ENCODE assay signal across 13 cellular contexts in genomic region chr10:129959544-129960492, GRCh38. TPM values are rescaled to one million over a fixed set of nuclear protein-coding genes. Genes with fewer than 3 reads are reported as not detected.
DNase-seq lines count a peak whose midpoint lies in the region; TF ChIP-seq lines count a peak whose summit lies in the region.
"Had no signal": no experiment of that assay in that cellular context is flagged by ENCODE, and none has a peak within 500 bp of the region (broad histone marks: within the 10 kb centered on the region; RNA-seq: fewer than 3 reads in every experiment).

No MANE protein-coding gene starts in this region.

- DNase-seq in NCI-H345 (lab: John Stamatoyannopoulos, UW) (peak; percentile 17), NCI-H345 treated with DMSO at 0.1 percent for 48 hours (lab: John Stamatoyannopoulos, UW; ENCODE audit: unreplicated experiment) (no peak), left kidney (ENCODE audit: low read depth, low spot score) (peak; percentile 57), smooth muscle cell (lab: John Stamatoyannopoulos, UW; ENCODE audit: unreplicated experiment) (no peak), cerebellum (ENCODE audit: low spot score) (no peak), Peyer's patch (no peak), AG08396 (ENCODE audit: low spot score) (no peak)
- DNase-seq in activated T-helper 1 cell treated with anti-CD3 and anti-CD28 coated beads, Interleukin-12 subunit alpha, Interleukin-12 subunit beta, Interleukin-2, Interleukin-4 antibody, amounts not matched to agents 30 ng/mL and 10 ng/mL and 1 ng/mL, durations not matched to agents 14 hours and 24 hours and 36 hours (ENCODE audit: low spot score) = no peak
- DNase-seq: activated T-cell treated with anti-CD3 and anti-CD28 coated beads, Interleukin-2, amount 50 U/mL, for 48 hours; KG1 had no signal

- no peaks in the 10 kb centered on the region for H3K9me3 Mint-ChIP-seq in activated T-helper 1 cell treated with anti-CD3 and anti-CD28 coated beads, Interleukin-12 subunit alpha, Interleukin-12 subunit beta, Interleukin-2, Interleukin-4 antibody, amounts not matched to agents 30 ng/mL and 10 ng/mL and 1 ng/mL, durations not matched to agents 14 hours and 24 hours and 36 hours
- H3K9me3 Mint-ChIP-seq: dendritic cell treated with granulocyte-macrophage colony-stimulating factor and Interleukin-4, amounts not matched to agents 40 ng/mL and 50 ng/mL, for 4 days had no signal

- H3K4me2 ChIP-seq in smooth muscle cell = peak overlapping the region; percentile 78

- peak overlapping the region; percentile 73 for H3K27ac Mint-ChIP-seq in activated T-helper 1 cell treated with anti-CD3 and anti-CD28 coated beads, Interleukin-12 subunit alpha, Interleukin-12 subunit beta, Interleukin-2, Interleukin-4 antibody, amounts not matched to agents 30 ng/mL and 10 ng/mL and 1 ng/mL, durations not matched to agents 14 hours and 24 hours and 36 hours
- H3K27ac Mint-ChIP-seq: dendritic cell treated with granulocyte-macrophage colony-stimulating factor and Interleukin-4, amounts not matched to agents 40 ng/mL and 50 ng/mL, for 4 days had no signal

- peaks cover 29% of the 10 kb centered on the region for H3K4me1 ChIP-seq in smooth muscle cell (ENCODE audit: low read depth)
- peaks cover 0 to 32% (median 0%) of the 10 kb centered on the region in 4 donors for H3K4me1 ChIP-seq in Peyer's patch

- intact Hi-C loops in activated T-helper 1 cell treated with anti-CD3 and anti-CD28 coated beads, Interleukin-12 subunit alpha, Interleukin-12 subunit beta, Interleukin-2, Interleukin-4 antibody, amounts not matched to agents 30 ng/mL and 10 ng/mL and 1 ng/mL, durations not matched to agents 14 hours and 24 hours and 36 hours (cut with micrococcal nuclease) = loop anchor here (5.0 kb wide), 1 partner anchor 928 kb away; no protein-coding TSS in a partner anchor

- no peak for TF ChIP-seq POLR2A in Peyer's patch (IDR thresholded peaks at IDR 0.05)

- H2AFZ ChIP-seq in smooth muscle cell (ENCODE audit: low read depth) = no peak overlapping the region

- peaks cover 20% of the 10 kb centered on the region for H3K4me1 Mint-ChIP-seq in activated T-helper 1 cell treated with anti-CD3 and anti-CD28 coated beads, Interleukin-12 subunit alpha, Interleukin-12 subunit beta, Interleukin-2, Interleukin-4 antibody, amounts not matched to agents 30 ng/mL and 10 ng/mL and 1 ng/mL, durations not matched to agents 14 hours and 24 hours and 36 hours (ENCODE audit: low read depth)

- no peaks in the 10 kb centered on the region for H3K79me2 ChIP-seq in smooth muscle cell (ENCODE audit: low read depth)

- H3K36me3 Mint-ChIP-seq in activated T-helper 1 cell treated with anti-CD3 and anti-CD28 coated beads, Interleukin-12 subunit alpha, Interleukin-12 subunit beta, Interleukin-2, Interleukin-4 antibody, amounts not matched to agents 30 ng/mL and 10 ng/mL and 1 ng/mL, durations not matched to agents 14 hours and 24 hours and 36 hours (ENCODE audit: low read depth) = peaks cover 2% of the 10 kb centered on the region

- no peak overlapping the region for H3K4me3 Mint-ChIP-seq in activated T-helper 1 cell treated with anti-CD3 and anti-CD28 coated beads, Interleukin-12 subunit alpha, Interleukin-12 subunit beta, Interleukin-2, Interleukin-4 antibody, amounts not matched to agents 30 ng/mL and 10 ng/mL and 1 ng/mL, durations not matched to agents 14 hours and 24 hours and 36 hours
- H3K4me3 Mint-ChIP-seq: dendritic cell treated with granulocyte-macrophage colony-stimulating factor and Interleukin-4, amounts not matched to agents 40 ng/mL and 50 ng/mL, for 4 days had no signal

- WGBS in smooth muscle cell (ENCODE audit: low lambda C conversion rate) = 2% methylated on average over 69 of the region's 84 CpGs

- peaks cover 70% of the 10 kb centered on the region for H3K27me3 Mint-ChIP-seq in activated T-helper 1 cell treated with anti-CD3 and anti-CD28 coated beads, Interleukin-12 subunit alpha, Interleukin-12 subunit beta, Interleukin-2, Interleukin-4 antibody, amounts not matched to agents 30 ng/mL and 10 ng/mL and 1 ng/mL, durations not matched to agents 14 hours and 24 hours and 36 hours (ENCODE audit: insufficient read depth)

- TF ChIP-seq CTCF in smooth muscle cell (IDR thresholded peaks at IDR 0.05; ENCODE audit: borderline replicate concordance, insufficient read depth, poor library complexity, severe bottlenecking) = no peak
- TF ChIP-seq CTCF in Peyer's patch (IDR thresholded peaks at IDR 0.05) = no peak

- H3K4me3 ChIP-seq in smooth muscle cell = peak overlapping the region; percentile 22
- no peak overlapping the region for H3K4me3 ChIP-seq in Peyer's patch

- no peaks in the 10 kb centered on the region for H3F3A ChIP-seq in smooth muscle cell (ENCODE audit: low read depth)

- H3K27ac ChIP-seq in smooth muscle cell (ENCODE audit: low read depth) (no peak overlapping the region), Peyer's patch (no peak overlapping the region)

- H3K27me3 ChIP-seq in smooth muscle cell (ENCODE audit: low read depth) = peaks cover 94% of the 10 kb centered on the region
- H3K27me3 ChIP-seq in Peyer's patch = peaks cover 0 to 66% of the 10 kb centered on the region in 2 donors

- H3K36me3 ChIP-seq in smooth muscle cell (ENCODE audit: low read depth) (no peaks in the 10 kb centered on the region), Peyer's patch (no peaks in the 10 kb centered on the region)

- H4K20me1 ChIP-seq in smooth muscle cell (ENCODE audit: low read depth) = no peaks in the 10 kb centered on the region

- H3K9me3 ChIP-seq in smooth muscle cell (replicated peaks; ENCODE audit: low read depth) (no peaks in the 10 kb centered on the region), Peyer's patch (peaks cover 0 to 2% (median 0%) of the 10 kb centered on the region in 4 donors)

- H3K9ac ChIP-seq in smooth muscle cell (ENCODE audit: low read depth) = no peak overlapping the region

RNA-seq across cellular contexts. Expression of gene EBF3, which starts 4.3 kb away (rescaled TPM):
- not detected in 2 replicates for total RNA-seq in activated T-helper 1 cell treated with anti-CD3 and anti-CD28 coated beads, Interleukin-12 subunit alpha, Interleukin-12 subunit beta, Interleukin-2, Interleukin-4 antibody, amounts not matched to agents 30 ng/mL and 10 ng/mL and 1 ng/mL, durations not matched to agents 14 hours and 24 hours and 36 hours
- total RNA-seq in smooth muscle cell (0.04 TPM in 1 of 2 replicates, not detected in the other), cerebellum (185 TPM), Peyer's patch (1 to 10 TPM in 3 of 4 donors, not detected in 1; 1.5 to 4.1 (median 1.9) TPM)
- 0.14 TPM in 1 of 2 replicates, not detected in the other for polyA plus RNA-seq in smooth muscle cell
- total RNA-seq: A172 had no signal
- polyA plus RNA-seq: keratinocyte had no signal

Comparison
In these comparisons a context has a peak if more than half of its experiments do, and no peak if none do; other contexts are left out.
1. DNase-seq: peak in NCI-H345 (single experiment) and left kidney (single experiment); none in NCI-H345 treated with DMSO at 0.1 percent for 48 hours (single experiment), activated T-helper 1 cell treated with anti-CD3 and anti-CD28 coated beads, Interleukin-12 subunit alpha, Interleukin-12 subunit beta, Interleukin-2, Interleukin-4 antibody, amounts not matched to agents 30 ng/mL and 10 ng/mL and 1 ng/mL, durations not matched to agents 14 hours and 24 hours and 36 hours (single experiment), smooth muscle cell (single experiment), cerebellum (single experiment), Peyer's patch (0 of 3) and AG08396 (single experiment).
2. RNA of gene EBF3, which starts 4.3 kb away (total RNA-seq): 185 TPM in cerebellum (single experiment); 1.5 to 4.1 TPM in Peyer's patch, not detected in activated T-helper 1 cell treated with anti-CD3 and anti-CD28 coated beads, Interleukin-12 subunit alpha, Interleukin-12 subunit beta, Interleukin-2, Interleukin-4 antibody, amounts not matched to agents 30 ng/mL and 10 ng/mL and 1 ng/mL, durations not matched to agents 14 hours and 24 hours and 36 hours and 0.04 TPM in smooth muscle cell; every median in the first group is over 10 times any median in the second.